In genomic region chr6:45420083-45420908, GRCh38 we compare ENCODE assay signal across 8 cellular contexts.
DNase-seq lines count a peak whose midpoint lies in the region; ATAC-seq and TF ChIP-seq lines count a peak whose summit lies in the region.

No MANE protein-coding gene starts in this region.

- TF ChIP-seq CTCF in Loucy (conservative IDR thresholded peaks at IDR 0.05; ENCODE audit: low read length), result no peak

- H4K20me1 ChIP-seq in Loucy (ENCODE audit: insufficient read depth, low read length, poor library complexity, severe bottlenecking), result no peaks in the 10 kb centered on the region

- no peak for ATAC-seq in GM18868 (IDR thresholded peaks at IDR 0.05; ENCODE audit: unreplicated experiment)

- H3K9ac ChIP-seq in Loucy (ENCODE audit: low read depth, low read length, poor library complexity, severe bottlenecking), result peak overlapping the region; percentile 84

- H3K79me2 ChIP-seq in Loucy (ENCODE audit: insufficient read depth, low read length), result peaks cover 47% of the 10 kb centered on the region

- no peaks in the 10 kb centered on the region for H3K9me3 ChIP-seq in Loucy (ENCODE audit: insufficient read depth, low read depth, low read length)

- H3F3A ChIP-seq in Loucy (ENCODE audit: low read depth), result no peaks in the 10 kb centered on the region

- DNase-seq in Ammon's horn (ENCODE audit: low spot score), result peak; percentile 27
- peak; percentile 72 to 75 for DNase-seq in activated T-cell treated with anti-CD3 and anti-CD28 coated beads, Interleukin-2, amount 50 U/mL, for 48 hours
- peak; percentile 75 for DNase-seq in glomerular visceral epithelial cell (ENCODE audit: extremely low spot score)
- peak; percentile 48 for DNase-seq in skeletal muscle cell (ENCODE audit: low read depth)
- DNase-seq in NCI-H2107 treated with DMSO at 0.1 percent for 48 hours (lab: John Stamatoyannopoulos, UW; ENCODE audit: unreplicated experiment), result no peak
- no peak for DNase-seq in middle frontal gyrus (ENCODE audit: extremely low spot score, low spot score)

- H3K4me1 ChIP-seq in Loucy (ENCODE audit: insufficient read depth, low read length, poor library complexity, severe bottlenecking), result peaks cover 54% of the 10 kb centered on the region

- H3K27me3 ChIP-seq in Loucy (ENCODE audit: insufficient read depth, low read length, poor library complexity, severe bottlenecking), result no peaks in the 10 kb centered on the region

- H3K4me3 ChIP-seq in Loucy (ENCODE audit: low read length, poor library complexity, severe bottlenecking), result peak overlapping the region; percentile 84
- peak overlapping the region; percentile 94 for H3K4me3 ChIP-seq in skeletal muscle cell (ENCODE audit: low read depth, low read length)

- no peaks in the 10 kb centered on the region for H3K36me3 ChIP-seq in Loucy (ENCODE audit: insufficient read depth, low read length)

- H2AFZ ChIP-seq in Loucy (ENCODE audit: low read length), result peak overlapping the region; percentile 80

- H3K9me2 ChIP-seq in Loucy (replicated peaks; ENCODE audit: low read depth, low read length), result no peaks in the 10 kb centered on the region

- peak overlapping the region; percentile 98 for H3K4me2 ChIP-seq in Loucy (ENCODE audit: low read depth, low read length, poor library complexity, severe bottlenecking)

Comparison
In these comparisons a context has a peak if more than half of its experiments do, and no peak if none do; other contexts are left out.
1. DNase-seq: peak in Ammon's horn (single experiment), activated T-cell treated with anti-CD3 and anti-CD28 coated beads, Interleukin-2, amount 50 U/mL, for 48 hours (2 of 2), glomerular visceral epithelial cell (single experiment) and skeletal muscle cell (single experiment); none in NCI-H2107 treated with DMSO at 0.1 percent for 48 hours (single experiment) and middle frontal gyrus (single experiment).